8 cellular contexts compared by ENCODE assay signal in the genomic region with DNA sequence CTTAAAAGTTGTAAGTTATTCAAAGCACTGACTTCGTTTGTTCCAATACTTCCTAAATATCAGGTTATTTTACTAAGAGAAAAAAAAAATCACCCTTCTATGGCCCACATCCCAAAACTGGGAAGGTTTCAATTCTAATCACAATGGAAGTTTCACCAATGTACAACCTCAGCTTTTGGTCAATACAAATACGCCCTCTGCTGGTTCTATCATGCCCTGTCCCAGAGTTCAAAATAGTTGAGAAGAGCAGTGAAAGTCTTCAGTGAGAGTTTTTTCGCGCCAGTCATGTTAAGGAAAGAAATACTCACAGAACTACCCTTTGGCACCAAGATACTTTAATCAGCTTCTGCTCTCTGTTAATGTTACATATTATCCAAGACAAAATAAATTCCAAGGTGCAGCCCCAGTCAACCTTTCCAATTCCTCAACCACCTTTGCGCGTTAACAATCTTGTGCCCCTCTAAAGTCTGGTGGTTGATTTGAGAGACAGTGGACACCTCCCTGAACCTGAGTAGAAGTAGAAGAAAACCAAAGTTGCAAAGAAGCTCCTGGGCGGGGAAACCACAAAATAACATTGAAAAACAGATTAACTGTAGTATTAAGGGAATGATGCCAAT. TPM values are rescaled to one million over a fixed set of nuclear protein-coding genes. Genes with fewer than 3 reads are reported as not detected.
DNase-seq lines count a peak whose midpoint lies in the region; ATAC-seq, FAIRE-seq and TF ChIP-seq lines count a peak whose summit lies in the region.

No MANE protein-coding gene starts in this region.

- H3K27me3 ChIP-seq in breast epithelium: no peaks in the 10 kb centered on the region

- FAIRE-seq in A549 (lab: Jason Lieb, UNC) (no peak), islet of Langerhans (lab: Jason Lieb, UNC) (peak; percentile 73)

- 42% methylated on average over 7 of the region's 7 CpGs for WGBS in A549 (ENCODE audit: missing lambda C conversion rate)

- ATAC-seq in A549 (peak; percentile 92 to 99), GM21515 (IDR thresholded peaks at IDR 0.05; ENCODE audit: unreplicated experiment) (no peak)

- intact Hi-C loops in breast epithelium (cut with DNase I; ENCODE audit: low total_unique reads): no loop called here

- H3K4me3 ChIP-seq in A549: no peak overlapping the region
- H3K4me3 ChIP-seq in breast epithelium: no peak overlapping the region

- 0 out of 3 replicates have a peak, but pooled peaks cover 3% of the 10 kb centered on the region for H3K9me3 ChIP-seq in A549
- no peaks in the 10 kb centered on the region for H3K9me3 ChIP-seq in breast epithelium

- H3K36me3 ChIP-seq in breast epithelium: no peaks in the 10 kb centered on the region

- TF ChIP-seq RAD21 in A549 (conservative IDR thresholded peaks at IDR 0.05 in 1 of 2, IDR thresholded peaks at IDR 0.05 in 1 of 2): peak; percentile 93 to 96

- no peak for TF ChIP-seq EP300 in A549 (IDR thresholded peaks at IDR 0.05)

- no peak overlapping the region for H3K4me2 ChIP-seq in A549

- H3K27ac ChIP-seq in A549: no peak overlapping the region
- H3K27ac ChIP-seq in breast epithelium: no peak overlapping the region

- TF ChIP-seq POLR2A in A549 (IDR thresholded peaks at IDR 0.05; ENCODE audit: low read length): no peak
- no peak for TF ChIP-seq POLR2A in breast epithelium (IDR thresholded peaks at IDR 0.05)

- POLR2A ChIA-PET in A549 (lab: Yijun Ruan, JAX): interaction anchor here (0.6 kb wide), 1 partner anchor 173 kb away, joined by 3 read pairs; no protein-coding TSS in a partner anchor

- TF ChIP-seq CTCF in A549 (IDR thresholded peaks at IDR 0.05) (peak; percentile 94), GM13976 (IDR thresholded peaks at IDR 0.05; ENCODE audit: borderline replicate concordance, control extremely low read depth, extremely low read depth, insufficient read depth, missing control alignments) (peak; percentile 79), breast epithelium (IDR thresholded peaks at IDR 0.05) (peak; percentile 86 to 92 (median 86))

- CTCF ChIA-PET in A549 (lab: Yijun Ruan, JAX): interaction anchor here (0.5 to 5.3 kb wide), 58 partner anchors 9 to 942 kb away, joined by 3 to 75 read pairs (median 4); a partner anchor contains a TSS

- in situ Hi-C loops in GM13976 (cut with MboI; ENCODE audit: low sequenced_read_pairs, unreplicated experiment): no loop called here

- DNase-seq in A549 (ENCODE audit: low read depth in 1 of 2, low spot score in 1 of 2) (peak; percentile 51 to 67), GM13976 (ENCODE audit: low spot score) (peak; percentile 60), NCI-H1930 (lab: John Stamatoyannopoulos, UW) (peak; percentile 19 to 67), T-helper 9 cell (peak; percentile 26), breast epithelium (ENCODE audit: low spot score in 2 of 2) (peak in 1 of 2 donors; percentile 49)
- DNase-seq in stimulated activated CD4-positive, alpha-beta T cell treated with anti-CD3 and anti-CD28 coated beads, Interleukin-2, amount 100 ng/mL, for 24 hours: peak; percentile 47 to 63

- H3K4me1 ChIP-seq in A549 (no peaks in the 10 kb centered on the region), breast epithelium (no peaks in the 10 kb centered on the region)

TF ChIP-seq in A549, 52 proteins besides CTCF, POLR2A, EP300 and RAD21:
- no peak for TF ChIP-seq ZFP36 (IDR thresholded peaks at IDR 0.05; ENCODE audit: borderline replicate concordance, partially characterized antibody)
- TF ChIP-seq SMC3 (IDR thresholded peaks at IDR 0.05): peak; percentile 92

RNA-seq across cellular contexts. Expression of a gene that starts 59.9 kb away (rescaled TPM):
- polyA plus RNA-seq in A549 (2011; rRNA removed) (138 and 206 TPM in 2 replicates), A549 (2017; fragmentation: RNase III; extraction: RNeasy Plus Mini Kit Qiagen cat#74134 plus additional on column Dnase treatment) (260 to 316 TPM (median 309 TPM) in 3 replicates)
- polyA plus RNA-seq in A549 (2012; cell fraction: cytosol; rRNA removed): 43.0 and 43.2 TPM in 2 replicates
- polyA plus RNA-seq in A549 (2012; cell fraction: nucleus; rRNA removed): 8.2 and 13.8 TPM in 2 replicates
- 41.0 and 45.7 TPM in 2 replicates for polyA minus RNA-seq in A549 (2011; rRNA and poly(A)+ RNA removed)
- total RNA-seq in breast epithelium: 10 to 100 TPM; 54.1 to 78.6 (median 68.5) TPM
